Comparison of ENCODE assay signal across 24 cellular contexts in the genomic region with DNA sequence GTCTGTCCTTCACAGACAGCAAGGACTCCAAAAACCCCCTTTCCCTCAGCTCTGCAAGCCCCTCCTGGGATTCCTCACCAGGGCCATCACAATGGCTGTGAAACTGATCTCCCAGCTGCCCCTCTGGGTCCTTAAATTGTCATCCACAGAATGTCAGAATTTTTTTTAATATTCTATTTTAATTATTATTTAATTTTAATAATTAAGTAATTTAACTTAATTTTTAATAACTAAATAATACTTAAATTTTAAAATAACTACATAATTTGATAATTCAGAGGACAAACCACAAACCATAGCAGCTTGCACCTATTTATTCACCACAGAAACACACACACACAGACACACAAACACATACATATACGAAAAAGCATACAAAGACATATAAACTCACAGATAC.
A peak's percentile ranks its signal among the peaks of the same experiment; 100 is the strongest.
DNase-seq lines count a peak whose midpoint lies in the region; ATAC-seq and TF ChIP-seq lines count a peak whose summit lies in the region.
"Had no signal": no experiment of that assay in that cellular context is flagged by ENCODE, and none has a peak within 500 bp of the region (broad histone marks: within the 10 kb centered on the region; RNA-seq: fewer than 3 reads in every experiment).

No MANE protein-coding gene starts in this region.

- peak overlapping the region; percentile 27 for H3K56ac ChIP-seq in mesendoderm (ENCODE audit: low read length)

- H3K4me3 Mint-ChIP-seq in WTC11 (no peak overlapping the region), glutamatergic neuron (ENCODE audit: unreplicated experiment) (no peak overlapping the region)
- H3K4me3 Mint-ChIP-seq: CD14-positive monocyte; CD4-positive, alpha-beta memory T cell; CD4-positive, CD25-positive, alpha-beta regulatory T cell; CD8-positive, alpha-beta memory T cell had no signal

- H2BK5ac ChIP-seq in mesendoderm (ENCODE audit: low read length) (no peak overlapping the region), neuronal stem cell (ENCODE audit: low read length) (no peak overlapping the region)

- H4K91ac ChIP-seq in neuronal stem cell (ENCODE audit: low read depth, low read length, poor library complexity), result no peak overlapping the region

- no peaks in the 10 kb centered on the region for H3K27me3 ChIP-seq in mesendoderm (ENCODE audit: insufficient read depth, low read length, poor library complexity)
- no peaks in the 10 kb centered on the region for H3K27me3 ChIP-seq in neuronal stem cell (ENCODE audit: control insufficient read depth in 3 of 3, insufficient read depth in 3 of 3, low read depth in 1 of 3, low read length in 3 of 3)
- H3K27me3 ChIP-seq: BLaER1 had no signal

- WGBS in mesendoderm (ENCODE audit: extremely low coverage, insufficient coverage, low lambda C conversion rate), result no CpG with 5 or more reads among the region's 1 CpG
- no CpG with 5 or more reads among the region's 1 CpG for WGBS in neuronal stem cell (ENCODE audit: extremely low coverage in 2 of 2, insufficient read length in 2 of 2, insufficient replicate concordance in 1 of 2), 2 donors

- POLR2A ChIA-PET in WTC11 (lab: Charles Lee), result no interaction called here

- H3K79me1 ChIP-seq in mesendoderm (ENCODE audit: low read length) (no peaks in the 10 kb centered on the region), neuronal stem cell (ENCODE audit: low read depth, low read length) (no peaks in the 10 kb centered on the region)

- peaks cover 49% of the 10 kb centered on the region for H3K4me1 Mint-ChIP-seq in WTC11
- H3K4me1 Mint-ChIP-seq in glutamatergic neuron (ENCODE audit: low read depth, unreplicated experiment), result peaks cover 7% of the 10 kb centered on the region
- H3K4me1 Mint-ChIP-seq: CD14-positive monocyte; CD4-positive, alpha-beta memory T cell; CD4-positive, CD25-positive, alpha-beta regulatory T cell; CD8-positive, alpha-beta memory T cell had no signal

- no peaks in the 10 kb centered on the region for H3K9me3 ChIP-seq in neuronal stem cell (replicated peaks in 1 of 2; ENCODE audit: control insufficient read depth in 2 of 2, insufficient read depth in 1 of 2, low read depth in 1 of 2, low read length in 2 of 2)
- H3K9me3 ChIP-seq: BE2C, BLaER1 had no signal

- H3K9ac ChIP-seq in mesendoderm (ENCODE audit: low read length), result no peak overlapping the region
- no peak overlapping the region for H3K9ac ChIP-seq in neuronal stem cell (ENCODE audit: low read depth, low read length, poor library complexity)
- H3K9ac ChIP-seq: BLaER1 had no signal

- no peak overlapping the region for H2BK120ac ChIP-seq in mesendoderm (ENCODE audit: low read depth, low read length)
- no peak overlapping the region for H2BK120ac ChIP-seq in neuronal stem cell (ENCODE audit: low read depth, low read length)

- peak overlapping the region; percentile 11; the same call in 1 of the 2 replicates for H3K27ac Mint-ChIP-seq in WTC11
- peak overlapping the region; percentile 0 for H3K27ac Mint-ChIP-seq in glutamatergic neuron (ENCODE audit: unreplicated experiment)
- H3K27ac Mint-ChIP-seq: CD14-positive monocyte; CD4-positive, alpha-beta memory T cell; CD4-positive, CD25-positive, alpha-beta regulatory T cell had no signal

- H3K36me3 Mint-ChIP-seq in WTC11, result no peaks in the 10 kb centered on the region
- H3K36me3 Mint-ChIP-seq in glutamatergic neuron (ENCODE audit: unreplicated experiment), result no peaks in the 10 kb centered on the region
- H3K36me3 Mint-ChIP-seq: CD14-positive monocyte; CD4-positive, alpha-beta memory T cell; CD4-positive, CD25-positive, alpha-beta regulatory T cell; CD8-positive, alpha-beta memory T cell had no signal

- no peak overlapping the region for H3K18ac ChIP-seq in mesendoderm (ENCODE audit: low read length)
- H3K18ac ChIP-seq in neuronal stem cell (ENCODE audit: low read length), result no peak overlapping the region

- H3K79me2 ChIP-seq in mesendoderm (ENCODE audit: control insufficient read depth, insufficient read depth, low read length), result no peaks in the 10 kb centered on the region

- H3K27ac ChIP-seq in mesendoderm (ENCODE audit: low read depth, low read length) (no peak overlapping the region), neuronal stem cell (replicated peaks; ENCODE audit: low read length) (no peak overlapping the region)
- H3K27ac ChIP-seq: BLaER1 had no signal

- peaks cover 8% of the 10 kb centered on the region for H3K9me3 Mint-ChIP-seq in WTC11
- H3K9me3 Mint-ChIP-seq in glutamatergic neuron (ENCODE audit: unreplicated experiment), result peaks cover 2% of the 10 kb centered on the region

- DNase-seq in WTC11 (ENCODE audit: low spot score) (no peak), glutamatergic neuron (no peak), mesendoderm (no peak), neuronal stem cell (ENCODE audit: low spot score) (no peak)
- no peak for DNase-seq in activated T-cell treated with anti-CD3 and anti-CD28 coated beads, Interleukin-2, amount 50 U/mL, for 1 hour
- DNase-seq in stimulated activated CD8-positive, alpha-beta memory T cell treated with anti-CD3 and anti-CD28 coated beads, Interleukin-4, amount 100 ng/mL, for 48 hours, result no peak
- DNase-seq: 8988T; ACHN; BE2C; C1 segment of cervical spinal cord; CD4-positive, alpha-beta memory T cell; CD4-positive, CD25-positive, alpha-beta regulatory T cell; CD8-positive, alpha-beta memory T cell; COR-L47; DMS 273 treated with DMSO at 0.1 percent for 48 hours; DMS153; DMS53; DMS79; DND-41; EL; GDM1 had no signal

- H2AFZ ChIP-seq in neuronal stem cell (ENCODE audit: low read length), result no peak overlapping the region

- no peak for TF ChIP-seq CTCF in WTC11 (IDR thresholded peaks at IDR 0.05)
- TF ChIP-seq CTCF in glutamatergic neuron (IDR thresholded peaks at IDR 0.05; ENCODE audit: partially characterized antibody, unreplicated experiment), result no peak

- H2BK12ac ChIP-seq in neuronal stem cell (ENCODE audit: low read length), result no peak overlapping the region

- H2AK5ac ChIP-seq in mesendoderm (ENCODE audit: low read length), result no peak overlapping the region
- H2AK5ac ChIP-seq in neuronal stem cell (ENCODE audit: low read depth, low read length), result no peak overlapping the region

- H4K8ac ChIP-seq in mesendoderm (ENCODE audit: low read depth, low read length) (no peak overlapping the region), neuronal stem cell (ENCODE audit: low read depth, low read length) (no peak overlapping the region)

- no peak overlapping the region for H2BK15ac ChIP-seq in mesendoderm (replicated peaks; ENCODE audit: low read depth)
- H2BK15ac ChIP-seq in neuronal stem cell (ENCODE audit: low read length), result no peak overlapping the region

- no peaks in the 10 kb centered on the region for H3K27me3 Mint-ChIP-seq in WTC11 (ENCODE audit: low read depth)
- H3K27me3 Mint-ChIP-seq in glutamatergic neuron (ENCODE audit: unreplicated experiment), result no peaks in the 10 kb centered on the region
- H3K27me3 Mint-ChIP-seq: CD4-positive, alpha-beta memory T cell; CD4-positive, CD25-positive, alpha-beta regulatory T cell; CD8-positive, alpha-beta memory T cell had no signal

- H3K4me2 ChIP-seq in mesendoderm (ENCODE audit: low read length) (no peak overlapping the region), neuronal stem cell (ENCODE audit: insufficient read depth, low read length, poor library complexity, severe bottlenecking) (no peak overlapping the region)
- H3K4me2 ChIP-seq: BLaER1 had no signal

- H3K14ac ChIP-seq in neuronal stem cell (ENCODE audit: low read length), result no peak overlapping the region

- no peak for ATAC-seq in WTC11
- ATAC-seq: GM12878 had no signal

- no peak overlapping the region for H3K23ac ChIP-seq in mesendoderm (ENCODE audit: low read length)
- H3K23ac ChIP-seq in neuronal stem cell (ENCODE audit: low read depth, low read length, poor library complexity), result no peak overlapping the region

- CTCF ChIA-PET in WTC11 (lab: Charles Lee), result no interaction called here

- no peaks in the 10 kb centered on the region for H3K36me3 ChIP-seq in mesendoderm (ENCODE audit: control insufficient read depth, insufficient read depth, low read length)
- no peaks in the 10 kb centered on the region for H3K36me3 ChIP-seq in neuronal stem cell (replicated peaks in 1 of 2; ENCODE audit: control insufficient read depth in 2 of 2, insufficient read depth in 2 of 2, low read length in 2 of 2)
- H3K36me3 ChIP-seq: BE2C, BLaER1 had no signal

- H3K4me1 ChIP-seq in mesendoderm (ENCODE audit: control insufficient read depth, low read depth, low read length) (no peaks in the 10 kb centered on the region), neuronal stem cell (ENCODE audit: control insufficient read depth in 2 of 2, insufficient read depth in 1 of 2, low read depth in 1 of 2, low read length in 2 of 2) (peaks cover 4 to 11% of the 10 kb centered on the region in 2 donors)
- H3K4me1 ChIP-seq: BE2C, BLaER1 had no signal

- H3K4me3 ChIP-seq in mesendoderm (ENCODE audit: low read length), result no peak overlapping the region
- no peak overlapping the region for H3K4me3 ChIP-seq in neuronal stem cell (ENCODE audit: low read length in 2 of 2)
- H3K4me3 ChIP-seq: BLaER1, GM12878 had no signal

- no peak overlapping the region for H4K5ac ChIP-seq in mesendoderm (ENCODE audit: low read length)

- H3K4ac ChIP-seq in mesendoderm (ENCODE audit: low read depth, low read length) (no peak overlapping the region), neuronal stem cell (ENCODE audit: low read length) (no peak overlapping the region)

TF ChIP-seq in WTC11, 78 proteins besides CTCF, POLR2A, EP300 and RAD21 (continues in another document):
- TF ChIP-seq OVOL2 (CRISPR knock-in tag; IDR thresholded peaks at IDR 0.05; ENCODE audit: borderline replicate concordance) (no peak), MYBL2 (CRISPR knock-in tag; IDR thresholded peaks at IDR 0.05) (no peak), CBFB (CRISPR knock-in tag; IDR thresholded peaks at IDR 0.05; ENCODE audit: low read depth) (no peak), HMGA2 (CRISPR knock-in tag; IDR thresholded peaks at IDR 0.05) (peak; percentile 98), ZNF138 (CRISPR knock-in tag; conservative IDR thresholded peaks at IDR 0.05) (no peak)
- TF ChIP-seq, protein P1, sequence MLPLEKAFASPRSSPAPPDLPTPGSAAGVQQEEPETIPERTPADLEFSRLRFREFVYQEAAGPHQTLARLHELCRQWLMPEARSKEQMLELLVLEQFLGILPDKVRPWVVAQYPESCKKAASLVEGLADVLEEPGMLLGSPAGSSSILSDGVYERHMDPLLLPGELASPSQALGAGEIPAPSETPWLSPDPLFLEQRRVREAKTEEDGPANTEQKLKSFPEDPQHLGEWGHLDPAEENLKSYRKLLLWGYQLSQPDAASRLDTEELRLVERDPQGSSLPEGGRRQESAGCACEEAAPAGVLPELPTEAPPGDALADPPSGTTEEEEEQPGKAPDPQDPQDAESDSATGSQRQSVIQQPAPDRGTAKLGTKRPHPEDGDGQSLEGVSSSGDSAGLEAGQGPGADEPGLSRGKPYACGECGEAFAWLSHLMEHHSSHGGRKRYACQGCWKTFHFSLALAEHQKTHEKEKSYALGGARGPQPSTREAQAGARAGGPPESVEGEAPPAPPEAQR (CRISPR knock-in tag; IDR thresholded peaks at IDR 0.05), result no peak
